8 cellular contexts compared by ENCODE assay signal in genomic region chr20:52763321-52763853, GRCh38.
"Had no signal": no experiment of that assay in that cellular context is flagged by ENCODE, and none has a peak within 500 bp of the region (broad histone marks: within the 10 kb centered on the region; RNA-seq: fewer than 3 reads in every experiment).

No MANE protein-coding gene starts in this region.

- DNase-seq: H9, HCEC 1CT, IMR-90 had no signal

- H3K27ac ChIP-seq: HL-60 had no signal

- FAIRE-seq: H1, H54, K562 had no signal

- H3K4me3 Mint-ChIP-seq: GM23338, H9 had no signal

- ATAC-seq: GM23338, K562 had no signal

- H3K9me3 Mint-ChIP-seq: GM23338, H9 had no signal

- H3K27ac Mint-ChIP-seq: GM23338, H9 had no signal

- H3K4me1 Mint-ChIP-seq: GM23338, H9 had no signal

- H3K4me3 ChIP-seq: GM23338, K562 had no signal
